In genomic region chr3:15428539-15428938, GRCh38 we compare ENCODE assay signal across 1 cellular context.
TF ChIP-seq lines count a peak whose summit lies in the region.

No MANE protein-coding gene starts in this region.

TF ChIP-seq in HepG2, 621 proteins besides CTCF, POLR2A, EP300 and RAD21 (continued from another document):
- no peak for TF ChIP-seq GRHL1 (CRISPR knock-in tag; conservative IDR thresholded peaks at IDR 0.05)
- no peak for TF ChIP-seq RNF2 (conservative IDR thresholded peaks at IDR 0.05; ENCODE audit: low read depth)
- no peak for TF ChIP-seq ZBTB14 (CRISPR knock-in tag; IDR thresholded peaks at IDR 0.05)
- TF ChIP-seq ZNF101 (CRISPR knock-in tag; IDR thresholded peaks at IDR 0.05; ENCODE audit: borderline replicate concordance, low read depth): no peak
